In the genomic region with DNA sequence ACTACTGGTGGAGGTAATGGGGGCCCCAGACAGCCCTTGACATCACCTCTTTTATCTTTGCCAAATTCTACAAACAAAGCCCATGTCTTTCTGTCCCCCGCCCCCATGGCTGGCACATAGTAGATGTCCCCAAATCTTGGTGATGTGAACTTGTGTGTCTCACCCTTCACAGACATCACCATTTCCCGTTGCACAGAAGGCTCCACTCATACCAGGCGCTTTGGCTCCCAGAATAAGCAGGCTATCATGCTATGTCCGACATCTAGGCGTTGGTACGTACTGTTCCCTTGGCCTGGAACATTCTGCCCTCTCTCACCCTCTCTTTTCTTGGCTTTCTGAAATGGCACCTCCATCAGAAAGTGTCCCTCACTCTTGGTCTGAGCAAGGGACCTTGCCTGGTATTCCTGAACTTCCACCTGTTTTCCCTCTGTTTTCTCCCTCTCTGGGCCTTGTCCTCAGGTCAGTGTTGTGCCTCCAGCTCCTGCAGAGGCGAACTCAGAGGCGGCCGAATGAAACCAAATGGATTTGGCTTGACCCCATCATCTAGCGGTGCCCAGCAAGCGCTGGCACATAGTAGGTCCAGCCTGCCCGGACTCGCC, we compare ENCODE assay signal across 14 cellular contexts. TPM values are rescaled to one million over a fixed set of nuclear protein-coding genes. Genes with fewer than 3 reads are reported as not detected.
A peak's percentile ranks its signal among the peaks of the same experiment; 100 is the strongest.
DNase-seq lines count a peak whose midpoint lies in the region; ATAC-seq, FAIRE-seq and TF ChIP-seq lines count a peak whose summit lies in the region.
"Had no signal": no experiment of that assay in that cellular context is flagged by ENCODE, and none has a peak within 500 bp of the region (broad histone marks: within the 10 kb centered on the region; RNA-seq: fewer than 3 reads in every experiment).

No MANE protein-coding gene starts in this region.

- no peak overlapping the region for H3K4me3 ChIP-seq in HEK293 (ENCODE audit: low read depth, low read length)
- peak overlapping the region in 1 of 3 experiments; percentile 21; a peak in 1 of 6 replicates for H3K4me3 ChIP-seq in HepG2 (replicated peaks in 1 of 3; ENCODE audit: insufficient read depth in 1 of 3, low read depth in 2 of 3, low read length in 3 of 3)
- H3K4me3 ChIP-seq in skeletal muscle tissue (ENCODE audit: low read length in 3 of 3): peak overlapping the region; percentile 56 to 67 (median 67)

- H3K9me3 ChIP-seq in HEK293 (ENCODE audit: control insufficient read depth, insufficient read depth, low read depth, low read length): no peaks in the 10 kb centered on the region
- H3K9me3 ChIP-seq in HepG2 (ENCODE audit: low read length): no peaks in the 10 kb centered on the region
- no peaks in the 10 kb centered on the region for H3K9me3 ChIP-seq in skeletal muscle tissue (ENCODE audit: control insufficient read depth in 3 of 3, low read length in 3 of 3)

- ATAC-seq in HepG2: peak; percentile 6; the same call in 1 of the 3 replicates
- ATAC-seq in HG03097 (IDR thresholded peaks at IDR 0.05; ENCODE audit: low FRiP score, unreplicated experiment): no peak

- no peak for TF ChIP-seq RAD21 in HepG2 (CRISPR knock-in tag; IDR thresholded peaks at IDR 0.05)

- no TSS peak for BruUV-seq in HepG2 (replicated peaks; lab: Mats Ljungman, UMichigan)

- peaks cover 0 to 3% of the 10 kb centered on the region in 2 experiments; a peak in 1 of 3 replicates for H3K36me3 ChIP-seq in HEK293 (ENCODE audit: control insufficient read depth in 2 of 2, insufficient read depth in 1 of 2, low read length in 2 of 2)
- no peaks in the 10 kb centered on the region for H3K36me3 ChIP-seq in HepG2 (replicated peaks in 1 of 2; ENCODE audit: control insufficient read depth in 1 of 2, insufficient read depth in 2 of 2, low read length in 2 of 2)
- H3K36me3 ChIP-seq in skeletal muscle tissue (ENCODE audit: control insufficient read depth in 3 of 3, insufficient read depth in 3 of 3, low read length in 3 of 3): peaks cover 0 to 2% (median 0%) of the 10 kb centered on the region in 3 donors

- H3K27ac ChIP-seq in HEK293 (ENCODE audit: extremely low read depth, low read depth, low read length) (no peak overlapping the region), cingulate gyrus (ENCODE audit: low read depth, low read length) (peak overlapping the region; percentile 58), HepG2 (ENCODE audit: extremely low read length, insufficient read depth, low read length) (no peak overlapping the region), skeletal muscle tissue (ENCODE audit: low read depth, low read length) (peak overlapping the region; percentile 59)

- no peak for DNase-seq in HepG2 (ENCODE audit: low spot score)
- no peak for DNase-seq in NOMO-1 treated with DMSO at 0.1 percent for 48 hours (lab: John Stamatoyannopoulos, UW; ENCODE audit: unreplicated experiment)
- no peak for DNase-seq in retina
- no peak for DNase-seq in NK-92 (lab: John Stamatoyannopoulos, UW; ENCODE audit: unreplicated experiment)
- DNase-seq: activated CD4-positive, alpha-beta T cell treated with anti-CD3 and anti-CD28 coated beads, Interleukin-2, amount 50 U/mL, for 1 hour; Kasumi-1; NCI-H510A; T-helper 9 cell had no signal

- POLR2A ChIA-PET in HEK293 (lab: Yijun Ruan, JAX): interaction anchor here (1.2 kb wide), 2 partner anchors 18 to 22 kb away, joined by 3 to 5 read pairs; no protein-coding TSS in a partner anchor
- POLR2A ChIA-PET in HepG2 (lab: Yijun Ruan, JAX): no interaction called here

- H3K79me2 ChIP-seq in HepG2 (ENCODE audit: insufficient read depth, low read length): no peaks in the 10 kb centered on the region

- CTCF ChIA-PET in HEK293 (lab: Yijun Ruan, JAX) (interaction anchor here (0.7 to 1.4 kb wide), 3 partner anchors 16 to 34 kb away, joined by 3 to 4 read pairs (median 3); no protein-coding TSS in a partner anchor), HepG2 (lab: Yijun Ruan, JAX; ENCODE audit: low intra/inter-chr PET ratio, low total read pairs) (no interaction called here)

- in situ Hi-C loops in HepG2 (cut with HindIII; ENCODE audit: extremely low pct_ligation_motif_present, low pct_unique_long_range_greater_than_20kb): no loop called here

- peaks cover 7 to 42% of the 10 kb centered on the region in 2 experiments; a peak in 3 of 5 replicates for H3K27me3 ChIP-seq in HepG2 (ENCODE audit: control insufficient read depth in 1 of 2, insufficient read depth in 2 of 2, low read length in 2 of 2)
- H3K27me3 ChIP-seq in skeletal muscle tissue (ENCODE audit: control insufficient read depth in 3 of 3, insufficient read depth in 3 of 3, low read length in 3 of 3): no peaks in the 10 kb centered on the region

- H3K4me2 ChIP-seq in HepG2 (ENCODE audit: low read depth, low read length): peak overlapping the region; percentile 33; the same call in 1 of the 2 replicates

- TF ChIP-seq CTCF in HEK293 (tag by site-specific recombination; IDR thresholded peaks at IDR 0.05) (no peak), HepG2 (CRISPR knock-in tag; IDR thresholded peaks at IDR 0.05) (no peak)

- intact Hi-C loops in HepG2 (cut with micrococcal nuclease; ENCODE audit: unreplicated experiment): no loop called here

- H2AFZ ChIP-seq in HepG2 (ENCODE audit: low read length): no peak overlapping the region

- H3K9ac ChIP-seq in HepG2 (ENCODE audit: insufficient read depth, low read depth, low read length) (no peak overlapping the region), skeletal muscle tissue (ENCODE audit: low read depth in 1 of 3, low read length in 3 of 3) (peak overlapping the region in 2 of 3 donors; percentile 20 to 82)

- TF ChIP-seq POLR2A in HepG2 (IDR thresholded peaks at IDR 0.05; ENCODE audit: insufficient read depth in 1 of 2, low read depth in 2 of 2, low read length in 2 of 2): no peak

- H3K4me1 ChIP-seq in HEK293 (ENCODE audit: control insufficient read depth, insufficient read depth, low read length) (no peaks in the 10 kb centered on the region), HepG2 (ENCODE audit: insufficient read depth, low read length) (peaks cover 15% of the 10 kb centered on the region), skeletal muscle tissue (ENCODE audit: control insufficient read depth in 3 of 3, insufficient read depth in 3 of 3, low read length in 3 of 3) (peaks cover 24 to 30% (median 28%) of the 10 kb centered on the region in 3 donors)

- 59% methylated on average over 12 of the region's 13 CpGs for WGBS in HepG2 (ENCODE audit: low lambda C conversion rate)

- no peaks in the 10 kb centered on the region for H4K20me1 ChIP-seq in HepG2 (ENCODE audit: insufficient read depth, low read length)

- FAIRE-seq in HepG2 (lab: Jason Lieb, UNC): no peak

- TF ChIP-seq EP300 in HepG2 (IDR thresholded peaks at IDR 0.05; ENCODE audit: low read depth in 2 of 2, low read length in 2 of 2): no peak
- no peak for TF ChIP-seq EP300 in HepG2 (CRISPR knock-in tag; IDR thresholded peaks at IDR 0.05; ENCODE audit: borderline replicate concordance)

TF ChIP-seq in HepG2, 621 proteins besides CTCF, POLR2A, EP300 and RAD21 (continues in another document):
- TF ChIP-seq ZMYM3 (CRISPR knock-in tag; IDR thresholded peaks at IDR 0.05): no peak

RNA-seq across cellular contexts. Expression of gene CCN5, which starts 1.0 kb away (rescaled TPM):
- total RNA-seq in HepG2 (2016; rRNA removed; fragmentation: Illumina TruSeq; extraction: Trizol) (not detected in 2 replicates), skeletal muscle tissue (not detected)
- not detected in 2 replicates for total RNA-seq in HepG2 (2016; cell fraction: cytosol; rRNA removed; fragmentation: Illumina TruSeq; extraction: Trizol; ENCODE audit: low read depth)
- not detected in 2 replicates for total RNA-seq in HepG2 (2016; cell fraction: insoluble cytoplasmic fraction; rRNA removed; fragmentation: Illumina TruSeq; extraction: Trizol)
- total RNA-seq in HepG2 (2016; cell fraction: membrane; rRNA removed; fragmentation: Illumina TruSeq; extraction: Trizol): not detected in 2 replicates
- not detected in 2 replicates for total RNA-seq in HepG2 (2016; cell fraction: nucleus; rRNA removed; fragmentation: Illumina TruSeq; extraction: Trizol)
- polyA plus RNA-seq in HepG2 (2011; rRNA removed): 0.12 and 0.17 TPM in 2 replicates
- 0.12 and 0.31 TPM in 2 replicates for polyA plus RNA-seq in HepG2 (2011; cell fraction: cytosol; rRNA removed)
- 0.12 and 0.23 TPM in 2 replicates for polyA plus RNA-seq in HepG2 (2011; cell fraction: nucleus; rRNA removed)
- not detected in 2 replicates for polyA plus RNA-seq in HepG2 (2012)
- polyA plus RNA-seq in HepG2 (2016; cell fraction: cytosol; fragmentation: Illumina TruSeq; extraction: Trizol; ENCODE audit: low read depth): not detected in 2 replicates
- polyA plus RNA-seq in HepG2 (2016; cell fraction: insoluble cytoplasmic fraction; fragmentation: Illumina TruSeq; extraction: Trizol; ENCODE audit: low read depth): not detected in 2 replicates
- polyA plus RNA-seq in HepG2 (2016; cell fraction: membrane; fragmentation: Illumina TruSeq; extraction: Trizol; ENCODE audit: low read depth): not detected in 2 replicates
- polyA plus RNA-seq in HepG2 (2016; cell fraction: nucleus; fragmentation: Illumina TruSeq; extraction: Trizol; ENCODE audit: insufficient read depth, low read depth): not detected in 2 replicates
- 0.08 and 46.2 TPM in 2 replicates for polyA minus RNA-seq in HepG2 (2011; rRNA and poly(A)+ RNA removed; ENCODE audit: low replicate concordance)
- 1.5 and 3.3 TPM in 2 replicates for polyA minus RNA-seq in HepG2 (2011; cell fraction: cytosol; rRNA and poly(A)+ RNA removed)
- polyA minus RNA-seq in HepG2 (2011; cell fraction: nucleus; rRNA and poly(A)+ RNA removed): 1.1 and 1.7 TPM in 2 replicates
- total RNA-seq: activated T-helper 1 cell treated with anti-CD3 and anti-CD28 coated beads, Interleukin-12 subunit alpha, Interleukin-12 subunit beta, Interleukin-2, Interleukin-4 antibody, amounts not matched to agents 30 ng/mL and 10 ng/mL and 1 ng/mL, durations not matched to agents 14 hours and 24 hours and 36 hours had no signal
- polyA plus RNA-seq: immature natural killer cell had no signal

RNA-seq across cellular contexts. Expression of gene KCNK15, which starts 31.5 kb away (rescaled TPM):
- total RNA-seq in HepG2 (2016; rRNA removed; fragmentation: Illumina TruSeq; extraction: Trizol) (not detected in 2 replicates), skeletal muscle tissue (under 0.01 TPM)
- total RNA-seq in HepG2 (2016; cell fraction: cytosol; rRNA removed; fragmentation: Illumina TruSeq; extraction: Trizol; ENCODE audit: low read depth): not detected in 2 replicates
- total RNA-seq in HepG2 (2016; cell fraction: insoluble cytoplasmic fraction; rRNA removed; fragmentation: Illumina TruSeq; extraction: Trizol): not detected in 2 replicates
- total RNA-seq in HepG2 (2016; cell fraction: membrane; rRNA removed; fragmentation: Illumina TruSeq; extraction: Trizol): not detected in 2 replicates
- not detected in 2 replicates for total RNA-seq in HepG2 (2016; cell fraction: nucleus; rRNA removed; fragmentation: Illumina TruSeq; extraction: Trizol)
- 0.03 TPM in 1 of 2 replicates, not detected in the other for polyA plus RNA-seq in HepG2 (2011; rRNA removed)
- polyA plus RNA-seq in HepG2 (2011; cell fraction: cytosol; rRNA removed): not detected in 2 replicates
- polyA plus RNA-seq in HepG2 (2011; cell fraction: nucleus; rRNA removed): not detected in 2 replicates
- polyA plus RNA-seq in HepG2 (2012): not detected in 2 replicates
- polyA plus RNA-seq in HepG2 (2016; cell fraction: cytosol; fragmentation: Illumina TruSeq; extraction: Trizol; ENCODE audit: low read depth): not detected in 2 replicates
- polyA plus RNA-seq in HepG2 (2016; cell fraction: insoluble cytoplasmic fraction; fragmentation: Illumina TruSeq; extraction: Trizol; ENCODE audit: low read depth): not detected in 2 replicates
- not detected in 2 replicates for polyA plus RNA-seq in HepG2 (2016; cell fraction: membrane; fragmentation: Illumina TruSeq; extraction: Trizol; ENCODE audit: low read depth)
- not detected in 2 replicates for polyA plus RNA-seq in HepG2 (2016; cell fraction: nucleus; fragmentation: Illumina TruSeq; extraction: Trizol; ENCODE audit: insufficient read depth, low read depth)
- 26.5 TPM in 1 of 2 replicates, not detected in the other for polyA minus RNA-seq in HepG2 (2011; rRNA and poly(A)+ RNA removed; ENCODE audit: low replicate concordance)
- polyA minus RNA-seq in HepG2 (2011; cell fraction: cytosol; rRNA and poly(A)+ RNA removed): 0.20 and 0.35 TPM in 2 replicates
- polyA minus RNA-seq in HepG2 (2011; cell fraction: nucleus; rRNA and poly(A)+ RNA removed): 0.39 TPM in 1 of 2 replicates, not detected in the other
- polyA plus RNA-seq: immature natural killer cell had no signal

Comparison
In these comparisons a context has a peak if more than half of its experiments do, and no peak if none do; other contexts are left out.
1. H3K27ac ChIP-seq: peak in cingulate gyrus (single experiment) and skeletal muscle tissue (single experiment); none in HEK293 (single experiment) and HepG2 (single experiment).
2. Of the 63 proteins assayed by ChIP-seq in both HepG2 and HEK293: peak only in HepG2: ZNF274; only in HEK293: none; in both: none; in neither: 62.